13 cellular contexts compared by ENCODE assay signal in the genomic region with DNA sequence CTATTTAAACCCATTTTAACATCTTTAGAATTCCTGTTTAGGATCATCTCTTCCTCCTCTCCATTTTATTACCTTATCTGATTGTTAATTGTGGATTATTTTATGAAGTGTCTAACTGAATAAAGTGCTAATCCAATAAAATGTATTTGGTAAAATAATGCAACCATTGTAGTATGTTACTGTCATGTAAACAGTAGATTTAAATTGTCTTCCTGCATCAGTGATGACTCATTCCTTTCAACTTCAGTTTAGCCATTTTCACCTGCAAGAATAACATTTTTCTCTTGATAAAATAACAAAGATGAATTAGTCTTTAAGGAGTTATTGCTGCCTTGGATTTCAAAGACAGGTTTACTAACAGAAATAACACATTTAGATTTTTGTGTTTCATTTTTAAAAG. TPM values are rescaled to one million over a fixed set of nuclear protein-coding genes. Genes with fewer than 3 reads are reported as not detected.
DNase-seq lines count a peak whose midpoint lies in the region; ATAC-seq lines count a peak whose summit lies in the region.
"Had no signal": no experiment of that assay in that cellular context is flagged by ENCODE, and none has a peak within 500 bp of the region (broad histone marks: within the 10 kb centered on the region; RNA-seq: fewer than 3 reads in every experiment).

No MANE protein-coding gene starts in this region.

- H3K27ac ChIP-seq in subcutaneous abdominal adipose tissue (ENCODE audit: low read depth, low read length) = peak overlapping the region; percentile 96

- peaks cover 4% of the 10 kb centered on the region for H3K36me3 Mint-ChIP-seq in activated naive CD8-positive, alpha-beta T cell
- H3K36me3 Mint-ChIP-seq in activated naive CD8-positive, alpha-beta T cell treated with anti-CD3 and anti-CD28 coated beads, Interleukin-2, amount 50 U/mL, for 24 hours (ENCODE audit: low read depth) = peaks cover under 1% of the 10 kb centered on the region

- peak overlapping the region; percentile 68 for H3K27ac Mint-ChIP-seq in activated naive CD8-positive, alpha-beta T cell
- H3K27ac Mint-ChIP-seq in activated naive CD8-positive, alpha-beta T cell treated with anti-CD3 and anti-CD28 coated beads, Interleukin-2, amount 50 U/mL, for 24 hours = no peak overlapping the region

- H3K4me3 ChIP-seq in subcutaneous abdominal adipose tissue (ENCODE audit: low read depth in 1 of 5, low read length in 5 of 5) = peak overlapping the region in 1 of 5 donors; percentile 52
- H3K4me3 ChIP-seq: SK-N-MC had no signal

- H3K27me3 ChIP-seq in subcutaneous abdominal adipose tissue (ENCODE audit: control insufficient read depth in 5 of 5, insufficient read depth in 4 of 5, low read length in 5 of 5) = no peaks in the 10 kb centered on the region
- H3K27me3 ChIP-seq: dorsolateral prefrontal cortex had no signal

- peak overlapping the region; percentile 78 for H3K4me3 Mint-ChIP-seq in activated naive CD8-positive, alpha-beta T cell
- no peak overlapping the region for H3K4me3 Mint-ChIP-seq in activated naive CD8-positive, alpha-beta T cell treated with anti-CD3 and anti-CD28 coated beads, Interleukin-2, amount 50 U/mL, for 24 hours

- H3K4me1 ChIP-seq in subcutaneous abdominal adipose tissue (ENCODE audit: control insufficient read depth in 5 of 5, insufficient read depth in 5 of 5, low read length in 5 of 5) = peaks cover 6 to 79% (median 69%) of the 10 kb centered on the region in 5 donors

- no peaks in the 10 kb centered on the region for H3K9me3 Mint-ChIP-seq in activated naive CD8-positive, alpha-beta T cell (ENCODE audit: low read depth)
- no peaks in the 10 kb centered on the region for H3K9me3 Mint-ChIP-seq in activated naive CD8-positive, alpha-beta T cell treated with anti-CD3 and anti-CD28 coated beads, Interleukin-2, amount 50 U/mL, for 24 hours
- H3K9me3 Mint-ChIP-seq: neural crest cell had no signal

- H3K9me3 ChIP-seq in subcutaneous abdominal adipose tissue (ENCODE audit: control insufficient read depth in 5 of 5, low read length in 5 of 5) = no peaks in the 10 kb centered on the region
- H3K9me3 ChIP-seq: Caco-2 had no signal

- peak overlapping the region in 2 of 5 donors; percentile 47 to 76 for H3K9ac ChIP-seq in subcutaneous abdominal adipose tissue (ENCODE audit: low read length in 5 of 5)

- no peak for ATAC-seq in activated naive CD8-positive, alpha-beta T cell treated with anti-CD3 and anti-CD28 coated beads, Interleukin-2, amount 50 U/mL, for 24 hours
- no peak for ATAC-seq in GM18502 (IDR thresholded peaks at IDR 0.05; ENCODE audit: poor library complexity, unreplicated experiment)

- H3K4me1 Mint-ChIP-seq in activated naive CD8-positive, alpha-beta T cell (ENCODE audit: low read depth) = peaks cover 74% of the 10 kb centered on the region
- H3K4me1 Mint-ChIP-seq in activated naive CD8-positive, alpha-beta T cell treated with anti-CD3 and anti-CD28 coated beads, Interleukin-2, amount 50 U/mL, for 24 hours = peaks cover 73% of the 10 kb centered on the region

- no peaks in the 10 kb centered on the region for H3K27me3 Mint-ChIP-seq in activated naive CD8-positive, alpha-beta T cell
- no peaks in the 10 kb centered on the region for H3K27me3 Mint-ChIP-seq in activated naive CD8-positive, alpha-beta T cell treated with anti-CD3 and anti-CD28 coated beads, Interleukin-2, amount 50 U/mL, for 24 hours

- no peak for DNase-seq in activated naive CD8-positive, alpha-beta T cell treated with anti-CD3 and anti-CD28 coated beads, Interleukin-2, amount 50 U/mL, for 24 hours
- DNase-seq in NCI-H226 (peak; percentile 18), dermis blood vessel endothelial cell (peak; percentile 69), SIG-M5 (lab: John Stamatoyannopoulos, UW) (no peak), islet precursor cell (no peak)
- DNase-seq: Caco-2, dorsolateral prefrontal cortex, NCI-H510A treated with DMSO at 0.1 percent for 48 hours had no signal

- H3K36me3 ChIP-seq in subcutaneous abdominal adipose tissue (ENCODE audit: control insufficient read depth in 5 of 5, insufficient read depth in 5 of 5, low read length in 5 of 5) = no peaks in the 10 kb centered on the region

RNA-seq across cellular contexts. Expression of gene PPP2R5A, which starts 5.4 kb away (rescaled TPM):
- 77.1 and 87.5 TPM in 2 replicates for total RNA-seq in dermis blood vessel endothelial cell

Comparison
In these comparisons a context has a peak if more than half of its experiments do, and no peak if none do; other contexts are left out.
1. DNase-seq: peak in NCI-H226 (single experiment) and dermis blood vessel endothelial cell (single experiment); none in activated naive CD8-positive, alpha-beta T cell treated with anti-CD3 and anti-CD28 coated beads, Interleukin-2, amount 50 U/mL, for 24 hours (single experiment), SIG-M5 (single experiment) and islet precursor cell (single experiment).